ENCODE assay signal across 28 cellular contexts in the genomic region with DNA sequence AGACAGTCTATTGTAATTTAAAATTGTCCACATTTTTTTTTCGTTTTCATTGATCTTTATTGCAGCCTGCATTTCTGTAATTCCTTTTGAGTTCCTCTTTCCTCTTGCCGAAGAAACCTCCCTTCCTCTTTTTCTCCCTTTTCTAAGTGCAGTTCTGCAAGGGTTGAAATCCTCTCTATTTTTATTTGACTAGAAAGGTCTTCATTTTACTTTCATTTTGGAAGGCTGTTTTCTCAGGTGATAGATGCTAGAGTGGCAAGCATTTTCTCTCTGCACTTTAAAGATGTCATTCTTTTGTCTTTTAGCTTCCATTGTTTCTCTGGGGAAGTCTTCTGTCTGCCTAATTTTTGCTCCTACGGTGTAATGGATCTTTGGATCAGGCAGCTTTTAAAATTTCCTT.
A peak's percentile ranks its signal among the peaks of the same experiment; 100 is the strongest.
DNase-seq lines count a peak whose midpoint lies in the region; ATAC-seq, FAIRE-seq and TF ChIP-seq lines count a peak whose summit lies in the region.
"Had no signal": no experiment of that assay in that cellular context is flagged by ENCODE, and none has a peak within 500 bp of the region (broad histone marks: within the 10 kb centered on the region; RNA-seq: fewer than 3 reads in every experiment).

No MANE protein-coding gene starts in this region.

- H3K36me3 ChIP-seq in MM.1S (replicated peaks; ENCODE audit: insufficient read depth, low read length) (no peaks in the 10 kb centered on the region), OCI-LY3 (replicated peaks; ENCODE audit: low read depth, low read length) (no peaks in the 10 kb centered on the region), GM12878 (ENCODE audit: control insufficient read depth in 2 of 2, insufficient read depth in 2 of 2, low read length in 1 of 2) (no peaks in the 10 kb centered on the region), small intestine (ENCODE audit: control insufficient read depth in 2 of 2, insufficient read depth in 2 of 2, low read length in 2 of 2) (no peaks in the 10 kb centered on the region), gastrocnemius medialis (no peaks in the 10 kb centered on the region)
- H3K36me3 ChIP-seq: breast epithelium, HAP-1 had no signal

- H4K20me1 ChIP-seq in MM.1S (ENCODE audit: insufficient read depth, low read length) = no peaks in the 10 kb centered on the region
- H4K20me1 ChIP-seq in OCI-LY3 (ENCODE audit: insufficient read depth, low read length) = no peaks in the 10 kb centered on the region
- no peaks in the 10 kb centered on the region for H4K20me1 ChIP-seq in GM12878 (ENCODE audit: control insufficient read depth, insufficient read depth)

- no peak overlapping the region for H3K27ac ChIP-seq in MM.1S (ENCODE audit: low read length)
- H3K27ac ChIP-seq in OCI-LY3 (ENCODE audit: low read length) = no peak overlapping the region
- H3K27ac ChIP-seq in GM12878 (ENCODE audit: control insufficient read depth, insufficient read depth) = no peak overlapping the region
- H3K27ac ChIP-seq in small intestine (ENCODE audit: low read depth in 1 of 2, low read length in 1 of 2) = no peak overlapping the region
- H3K27ac ChIP-seq in gastrocnemius medialis = no peak overlapping the region
- H3K27ac ChIP-seq: breast epithelium had no signal

- TF ChIP-seq POLR2A in GM12878 (IDR thresholded peaks at IDR 0.05; ENCODE audit: low read depth, low read length) = no peak
- TF ChIP-seq POLR2A in gastrocnemius medialis (IDR thresholded peaks at IDR 0.05) = no peak

- H3K4me1 ChIP-seq in MM.1S (ENCODE audit: low read length) (no peaks in the 10 kb centered on the region), OCI-LY3 (ENCODE audit: low read length) (peaks cover 35% of the 10 kb centered on the region), GM12878 (ENCODE audit: control insufficient read depth, insufficient read depth, low read length) (no peaks in the 10 kb centered on the region), small intestine (ENCODE audit: control insufficient read depth in 2 of 2, insufficient read depth in 1 of 2, low read depth in 1 of 2, low read length in 1 of 2) (no peaks in the 10 kb centered on the region), gastrocnemius medialis (peaks cover 0 to 3% of the 10 kb centered on the region in 2 donors)
- H3K4me1 ChIP-seq: breast epithelium, HAP-1 had no signal

- DNase-seq in AML-193 (lab: John Stamatoyannopoulos, UW) (peak; percentile 52 to 68), MM.1S (no peak), GM12878 (ENCODE audit: low read depth, low spot score) (no peak), HuH-7.5 (ENCODE audit: low spot score) (no peak), small intestine (no peak), gastrocnemius medialis (no peak), left colon (no peak)
- DNase-seq: 8988T; activated CD4-positive, alpha-beta T cell treated with anti-CD3 and anti-CD28 coated beads, Interleukin-2, amount 10 ng/mL, durations not matched to agents 24 days and 14 days; activated naive CD4-positive, alpha-beta T cell treated with anti-CD3 and anti-CD28 coated beads for 36 hours; activated T-cell treated with anti-CD3 and anti-CD28 coated beads, Interleukin-2, amount 50 U/mL, for 4 hours; COR-L47; DMS79; effector CD8-positive, alpha-beta T cell; mesendoderm; NCI-H1694; NCI-H226; occipital lobe; SHP77; stimulated activated CD4-positive, alpha-beta T cell treated with anti-CD3 and anti-CD28 coated beads, Interleukin-1b, Interleukin-23, amount 100 ng/mL, for 48 hours; substantia nigra; T-helper 1 cell had no signal

- peak overlapping the region; percentile 14; the same call in 1 of the 2 replicates for H3K4me2 ChIP-seq in MM.1S (ENCODE audit: low read depth, low read length)
- H3K4me2 ChIP-seq in OCI-LY3 (ENCODE audit: low read length) = peak overlapping the region; percentile 60
- no peak overlapping the region for H3K4me2 ChIP-seq in GM12878 (ENCODE audit: control insufficient read depth, insufficient read depth)

- ATAC-seq in GM12878 (no peak), gastrocnemius medialis (no peak), left colon (no peak)
- ATAC-seq: activated T-cell treated with anti-CD3 and anti-CD28 coated beads, Interleukin-2, amount 50 U/mL, for 4 hours; HepG2; left lobe of liver had no signal

- 21% methylated on average over 3 of the region's 3 CpGs for WGBS in GM12878 (ENCODE audit: insufficient coverage, insufficient replicate concordance, low lambda C conversion rate, missing lambda C conversion rate)
- 43 to 56% (median 55%) methylated on average over 3 of the region's 3 CpGs for WGBS in small intestine, 3 donors

- RAD21 ChIA-PET in GM12878 (lab: Charles Lee; ENCODE audit: unreplicated experiment) = no interaction called here

- FAIRE-seq in GM12878 (lab: Jason Lieb, UNC) = no peak
- FAIRE-seq in small intestine (lab: Jason Lieb, UNC) = no peak
- FAIRE-seq: HepG2 had no signal

- TF ChIP-seq CTCF in MM.1S (IDR thresholded peaks at IDR 0.05; ENCODE audit: low read length) (no peak), OCI-LY3 (IDR thresholded peaks at IDR 0.05; ENCODE audit: low read depth, low read length) (no peak), GM12878 (IDR thresholded peaks at IDR 0.05 in 2 of 3, conservative IDR thresholded peaks at IDR 0.05 in 1 of 3; ENCODE audit: control insufficient read depth in 2 of 3, extremely low read depth in 1 of 3, insufficient read depth in 1 of 3, low read depth in 3 of 3, low read length in 3 of 3) (no peak), gastrocnemius medialis (IDR thresholded peaks at IDR 0.05 in 4 of 5, conservative IDR thresholded peaks at IDR 0.05 in 1 of 5) (no peak)

- no peaks in the 10 kb centered on the region for H3F3A ChIP-seq in MM.1S (ENCODE audit: insufficient read depth, low read length)

- no peaks in the 10 kb centered on the region for H3K9me2 ChIP-seq in MM.1S (replicated peaks; ENCODE audit: insufficient read depth, low read length)

- H2AFZ ChIP-seq in MM.1S (ENCODE audit: low read length) (0 out of 2 replicates have a peak overlapping the region, but pooled peaks have one; percentile 22), OCI-LY3 (ENCODE audit: low read depth, low read length) (no peak overlapping the region), GM12878 (ENCODE audit: control insufficient read depth, low read depth, low read length) (no peak overlapping the region)

- CTCF ChIA-PET in GM12878 (lab: Yijun Ruan, JAX) = no interaction called here

- TF ChIP-seq EP300 in GM12878 (IDR thresholded peaks at IDR 0.05; ENCODE audit: borderline replicate concordance in 1 of 2, control insufficient read depth in 1 of 2, low read depth in 2 of 2, low read length in 2 of 2) = no peak

- intact Hi-C loops in GM12878 (cut with micrococcal nuclease; ENCODE audit: unreplicated experiment) = no loop called here
- intact Hi-C loops in gastrocnemius medialis (cut with DNase I; ENCODE audit: low total_unique reads) = no loop called here
- intact Hi-C loops in left colon (cut with DNase I, micrococcal nuclease) = no loop called here

- BruUV-seq in GM12878 (replicated peaks; lab: Mats Ljungman, UMichigan) = no TSS peak

- SMC1A ChIA-PET in GM12878 (lab: Charles Lee; ENCODE audit: uncharacterized antibody, unreplicated experiment) = interaction anchor here (0.7 to 1.5 kb wide), 5 partner anchors 8 to 107 kb away, joined by 3 to 5 read pairs (median 4); no protein-coding TSS in a partner anchor

- in situ Hi-C loops in GM12878 (cut with MboI) (no loop called here), gastrocnemius medialis (cut with MboI; ENCODE audit: low sequenced_read_pairs in 4 of 4) (no loop called here)

- no peak for TF ChIP-seq RAD21 in GM12878 (IDR thresholded peaks at IDR 0.05; ENCODE audit: insufficient read depth, low read depth, low read length)

- H3K27me3 ChIP-seq in MM.1S (replicated peaks; ENCODE audit: insufficient read depth, low read length) (no peaks in the 10 kb centered on the region), OCI-LY3 (ENCODE audit: low read depth, low read length) (no peaks in the 10 kb centered on the region), GM12878 (replicated peaks in 1 of 2; ENCODE audit: control insufficient read depth in 2 of 2, insufficient read depth in 2 of 2, low read length in 1 of 2) (no peaks in the 10 kb centered on the region; a peak in 2 of 4 replicates), small intestine (ENCODE audit: control insufficient read depth in 2 of 2, insufficient read depth in 2 of 2, low read length in 2 of 2) (no peaks in the 10 kb centered on the region), gastrocnemius medialis (no peaks in the 10 kb centered on the region)
- H3K27me3 ChIP-seq: breast epithelium had no signal

- H3K9me3 ChIP-seq in MM.1S (replicated peaks; ENCODE audit: insufficient read depth, low read length) (no peaks in the 10 kb centered on the region), OCI-LY3 (ENCODE audit: insufficient read depth, low read length) (no peaks in the 10 kb centered on the region), GM12878 (replicated peaks; ENCODE audit: control insufficient read depth, insufficient read depth, low read length) (no peaks in the 10 kb centered on the region), small intestine (ENCODE audit: control insufficient read depth, low read depth) (no peaks in the 10 kb centered on the region), gastrocnemius medialis (no peaks in the 10 kb centered on the region)
- H3K9me3 ChIP-seq: breast epithelium, HAP-1 had no signal

- POLR2A ChIA-PET in GM12878 (lab: Charles Lee) = interaction anchor here (0.6 kb wide), 1 partner anchor 21 kb away, joined by 3 read pairs; no protein-coding TSS in a partner anchor

- H3K79me2 ChIP-seq in MM.1S (ENCODE audit: low read length) = no peaks in the 10 kb centered on the region
- no peaks in the 10 kb centered on the region for H3K79me2 ChIP-seq in OCI-LY3 (ENCODE audit: low read length)
- H3K79me2 ChIP-seq in GM12878 (ENCODE audit: control insufficient read depth, insufficient read depth, low read length) = no peaks in the 10 kb centered on the region

- H3K9ac ChIP-seq in MM.1S (ENCODE audit: low read length) = no peak overlapping the region
- H3K9ac ChIP-seq in OCI-LY3 (ENCODE audit: low read length) = no peak overlapping the region
- H3K9ac ChIP-seq in GM12878 (ENCODE audit: control insufficient read depth, insufficient read depth, low read length) = no peak overlapping the region

- H3K4me3 ChIP-seq in MM.1S (ENCODE audit: low read length) (no peak overlapping the region), OCI-LY3 (ENCODE audit: low read length) (0 out of 2 replicates have a peak overlapping the region, but pooled peaks have one; percentile 22), GM12878 (no peak overlapping the region), small intestine (ENCODE audit: low read depth in 1 of 2, low read length in 2 of 2) (no peak overlapping the region), gastrocnemius medialis (no peak overlapping the region)
- H3K4me3 ChIP-seq: breast epithelium, HAP-1, skin epidermis had no signal

TF ChIP-seq in GM12878, 131 proteins besides CTCF, POLR2A, EP300 and RAD21 (continues in another document):
- TF ChIP-seq SPI1 (IDR thresholded peaks at IDR 0.05; ENCODE audit: borderline replicate concordance, insufficient read depth, low read depth, low read length) = peak; percentile 36; the same call in 1 of the 2 replicates

Comparison
In these comparisons a context has a peak if more than half of its experiments do, and no peak if none do; other contexts are left out.
1. DNase-seq: peak in AML-193 (2 of 2); none in MM.1S (single experiment), GM12878 (single experiment), HuH-7.5 (single experiment), small intestine (single experiment), gastrocnemius medialis (0 of 2) and left colon (0 of 2).